In genomic region chr6:105091140-105091829, GRCh38 we compare ENCODE assay signal across 1 cellular context.
TF ChIP-seq lines count a peak whose summit lies in the region.

No MANE protein-coding gene starts in this region.

TF ChIP-seq in IMR-90, 13 proteins besides CTCF, POLR2A, EP300 and RAD21 (continued from another document):
- TF ChIP-seq RCOR1 (IDR thresholded peaks at IDR 0.05; ENCODE audit: insufficient replicate concordance, low read length) = no peak
- no peak for TF ChIP-seq CHD1 (IDR thresholded peaks at IDR 0.05; ENCODE audit: low read depth, low read length)
- no peak for TF ChIP-seq MXI1 (IDR thresholded peaks at IDR 0.05; ENCODE audit: borderline replicate concordance, low read depth, low read length)
- no peak for TF ChIP-seq USF2 (IDR thresholded peaks at IDR 0.05; ENCODE audit: low read depth, low read length)
